1 cellular context compared by ENCODE assay signal in genomic region chr3:44330444-44330843, GRCh38.
TF ChIP-seq lines count a peak whose summit lies in the region.

No MANE protein-coding gene starts in this region.

TF ChIP-seq in K562, 482 proteins besides CTCF, POLR2A, EP300 and RAD21 (continued from another document):
- TF ChIP-seq GTF3C2 (IDR thresholded peaks at IDR 0.05; ENCODE audit: borderline replicate concordance, extremely low read depth, insufficient read length) (no peak), SREBF2 (CRISPR knock-in tag; IDR thresholded peaks at IDR 0.05) (no peak), ATF1 (CRISPR knock-in tag; IDR thresholded peaks at IDR 0.05) (no peak), ATF1 (tag; IDR thresholded peaks at IDR 0.05) (no peak), ZSCAN32 (CRISPR knock-in tag; IDR thresholded peaks at IDR 0.05) (no peak), CHCHD3 (CRISPR knock-in tag; IDR thresholded peaks at IDR 0.05) (no peak), KLF10 (CRISPR knock-in tag; IDR thresholded peaks at IDR 0.05) (no peak), CBX1 (IDR thresholded peaks at IDR 0.05; ENCODE audit: low read depth) (no peak), ZHX1 (conservative IDR thresholded peaks at IDR 0.05; ENCODE audit: low read length) (no peak), TEAD4 (IDR thresholded peaks at IDR 0.05; ENCODE audit: low read length) (peak; percentile 33; the same call in 1 of the 2 replicates), TEAD4 (CRISPR knock-in tag; IDR thresholded peaks at IDR 0.05; ENCODE audit: borderline replicate concordance) (no peak), KAT7 (CRISPR knock-in tag; IDR thresholded peaks at IDR 0.05; ENCODE audit: borderline replicate concordance) (no peak), AFF1 (IDR thresholded peaks at IDR 0.05; ENCODE audit: low read depth in 1 of 2, partially characterized antibody in 2 of 2) (no peak), ZNF561 (CRISPR knock-in tag; conservative IDR thresholded peaks at IDR 0.05) (no peak), GMEB1 (CRISPR knock-in tag; IDR thresholded peaks at IDR 0.05) (no peak), ZNF639 (CRISPR knock-in tag; conservative IDR thresholded peaks at IDR 0.05 in 1 of 2, IDR thresholded peaks at IDR 0.05 in 1 of 2) (no peak), ZFX (CRISPR knock-in tag; IDR thresholded peaks at IDR 0.05) (no peak), SRSF9 (IDR thresholded peaks at IDR 0.05; ENCODE audit: borderline replicate concordance, low read depth, low read length) (no peak)
